ENCODE assay signal across 17 cellular contexts in the genomic region with DNA sequence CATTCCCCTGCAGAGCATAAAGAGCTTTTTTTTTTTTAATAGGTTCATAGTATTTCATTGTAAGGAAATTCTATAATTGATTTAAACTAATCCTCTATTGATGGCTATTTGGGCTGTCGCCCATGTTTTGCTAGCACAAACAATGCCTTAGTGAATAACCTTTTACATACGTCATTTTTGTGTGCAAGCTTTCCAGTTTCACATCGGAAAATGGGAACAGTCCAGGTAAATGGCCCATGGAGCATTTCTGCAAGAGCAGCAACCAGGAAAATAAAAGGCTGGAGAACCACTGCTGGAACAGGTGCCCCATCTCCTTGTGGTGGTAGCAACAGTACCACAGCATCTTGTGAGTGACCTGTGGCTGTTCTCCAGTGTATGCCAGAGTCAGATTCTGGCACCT. TPM values are rescaled to one million over a fixed set of nuclear protein-coding genes. Genes with fewer than 3 reads are reported as not detected.
DNase-seq lines count a peak whose midpoint lies in the region; ATAC-seq, FAIRE-seq and TF ChIP-seq lines count a peak whose summit lies in the region.
"Had no signal": no experiment of that assay in that cellular context is flagged by ENCODE, and none has a peak within 500 bp of the region (broad histone marks: within the 10 kb centered on the region; RNA-seq: fewer than 3 reads in every experiment).

No MANE protein-coding gene starts in this region.

- H3K36me3 ChIP-seq in RWPE2 (ENCODE audit: low read depth) (peaks cover 62% of the 10 kb centered on the region), keratinocyte (ENCODE audit: control insufficient read depth in 2 of 2, extremely low read depth in 1 of 2, insufficient read depth in 2 of 2, low read length in 2 of 2) (peaks cover 14 to 36% of the 10 kb centered on the region in 2 experiments), spleen (no peaks in the 10 kb centered on the region), breast epithelium (no peaks in the 10 kb centered on the region)
- H3K36me3 ChIP-seq: BE2C had no signal

- H3K18ac ChIP-seq in H9 (ENCODE audit: insufficient read length, low read depth, low read length), result no peak overlapping the region

- no peak for FAIRE-seq in keratinocyte (lab: Jason Lieb, UNC)
- FAIRE-seq: A204.1, GM19239 had no signal

- no peak overlapping the region for H3K56ac ChIP-seq in H9 (ENCODE audit: insufficient read length, low read depth, low read length)

- H2BK20ac ChIP-seq in H9 (ENCODE audit: low read depth, low read length, poor library complexity, severe bottlenecking), result no peak overlapping the region

- H3K9me3 ChIP-seq in H9 (ENCODE audit: control insufficient read depth, low read depth, low read length) (no peaks in the 10 kb centered on the region), RWPE2 (ENCODE audit: severe bottlenecking) (no peaks in the 10 kb centered on the region), keratinocyte (ENCODE audit: control insufficient read depth, low read depth, low read length) (no peaks in the 10 kb centered on the region), spleen (peaks cover 0 to 3% (median 0%) of the 10 kb centered on the region in 8 donors), breast epithelium (no peaks in the 10 kb centered on the region)
- H3K9me3 ChIP-seq: BE2C had no signal

- H3K36me3 Mint-ChIP-seq in H9 (ENCODE audit: insufficient read depth in 1 of 3, low read depth in 3 of 3) (peaks cover 0 to 39% (median 37%) of the 10 kb centered on the region in 3 experiments; a peak in 6 of 7 replicates), progenitor cell of endocrine pancreas (ENCODE audit: insufficient read depth) (peaks cover 20% of the 10 kb centered on the region)

- H3K4me1 ChIP-seq in H9 (ENCODE audit: insufficient read depth, low read length) (peaks cover 3% of the 10 kb centered on the region; the same call in 1 of the 2 replicates), RWPE2 (ENCODE audit: insufficient read depth, poor library complexity, severe bottlenecking) (peaks cover 45% of the 10 kb centered on the region), keratinocyte (ENCODE audit: control insufficient read depth, extremely low read depth, insufficient read depth, low read length) (peaks cover 33% of the 10 kb centered on the region), spleen (peaks cover 0 to 38% (median 16%) of the 10 kb centered on the region in 6 donors), breast epithelium (peaks cover 3 to 5% of the 10 kb centered on the region in 2 donors)
- H3K4me1 ChIP-seq: BE2C had no signal

- H3K9ac ChIP-seq in H9 (ENCODE audit: extremely low read depth, insufficient read length, low read length), result no peak overlapping the region
- no peak overlapping the region for H3K9ac ChIP-seq in keratinocyte (ENCODE audit: control insufficient read depth, extremely low read depth, insufficient read depth, low read length)
- H3K9ac ChIP-seq: GM23248 had no signal

- H3K27ac Mint-ChIP-seq in H9 (peak overlapping the region in 2 of 3 experiments; percentile 38 to 40; a peak in 1 of 7 replicates), progenitor cell of endocrine pancreas (peak overlapping the region; percentile 97)
- H3K27ac Mint-ChIP-seq: CD4-positive, alpha-beta T cell had no signal

- H3K27me3 Mint-ChIP-seq in H9 (ENCODE audit: low read depth) (no peaks in the 10 kb centered on the region), progenitor cell of endocrine pancreas (no peaks in the 10 kb centered on the region)
- H3K27me3 Mint-ChIP-seq: CD4-positive, alpha-beta T cell had no signal

- no peaks in the 10 kb centered on the region for H3K9me1 ChIP-seq in keratinocyte (ENCODE audit: control insufficient read depth, extremely low read depth, insufficient read depth, low read length)

- H3K9me3 Mint-ChIP-seq in H9 (no peaks in the 10 kb centered on the region), progenitor cell of endocrine pancreas (ENCODE audit: low read depth) (no peaks in the 10 kb centered on the region)
- H3K9me3 Mint-ChIP-seq: CD4-positive, alpha-beta T cell had no signal

- no peak overlapping the region for H3K4ac ChIP-seq in H9 (ENCODE audit: low read depth, low read length)

- no peaks in the 10 kb centered on the region for H3K27me3 ChIP-seq in H9 (ENCODE audit: insufficient read depth, low read length)
- no peaks in the 10 kb centered on the region for H3K27me3 ChIP-seq in RWPE2 (ENCODE audit: insufficient read depth, poor library complexity, severe bottlenecking)
- H3K27me3 ChIP-seq in keratinocyte (ENCODE audit: control insufficient read depth, extremely low read depth, insufficient read depth, low read length), result no peaks in the 10 kb centered on the region
- peaks cover 0 to 3% (median 0%) of the 10 kb centered on the region in 7 donors for H3K27me3 ChIP-seq in spleen (replicated peaks in 1 of 7)
- no peaks in the 10 kb centered on the region for H3K27me3 ChIP-seq in breast epithelium
- H3K27me3 ChIP-seq: BE2C had no signal

- dilution Hi-C loops in keratinocyte (cut with MboI; ENCODE audit: extremely low pct_ligation_motif_present, low sequenced_read_pairs), result no loop called here

- no peaks in the 10 kb centered on the region for H3K23me2 ChIP-seq in H9 (ENCODE audit: insufficient read length, low read depth, low read length, poor library complexity, severe bottlenecking)

- no peak overlapping the region for H2BK5ac ChIP-seq in H9 (ENCODE audit: insufficient read length, low read length)

- H2BK12ac ChIP-seq in H9 (ENCODE audit: insufficient read length, low read depth, low read length), result no peak overlapping the region

- intact Hi-C loops in spleen (cut with DNase I; ENCODE audit: low total_unique reads), result no loop called here
- intact Hi-C loops in breast epithelium (cut with DNase I; ENCODE audit: low total_unique reads), result no loop called here

- no peaks in the 10 kb centered on the region for H3K79me1 ChIP-seq in H9 (ENCODE audit: insufficient read depth, low read depth, low read length, poor library complexity, severe bottlenecking)

- H3K4me3 Mint-ChIP-seq in H9 (no peak overlapping the region), progenitor cell of endocrine pancreas (ENCODE audit: low read depth) (no peak overlapping the region)
- H3K4me3 Mint-ChIP-seq: CD4-positive, alpha-beta T cell had no signal

- no peak for ATAC-seq in RWPE2 (ENCODE audit: low read depth)

- no peak overlapping the region for H2BK15ac ChIP-seq in H9 (ENCODE audit: low read depth, low read length)

- no peak overlapping the region for H3K14ac ChIP-seq in H9 (ENCODE audit: insufficient read depth, low read length)

- H4K20me1 ChIP-seq in H9 (ENCODE audit: control insufficient read depth, insufficient read depth, insufficient read length) (no peaks in the 10 kb centered on the region), keratinocyte (ENCODE audit: control insufficient read depth, extremely low read depth, insufficient read depth, low read length) (peaks cover 11% of the 10 kb centered on the region)

- WGBS in H9 (ENCODE audit: extremely low coverage, insufficient read length, low lambda C conversion rate), result no CpG with 5 or more reads among the region's 3 CpGs
- WGBS in spleen, 5 donors, result 89 to 99% (median 97%) methylated on average over 3 of the region's 3 CpGs

- no peak overlapping the region for H3T11ph ChIP-seq in H9 (ENCODE audit: low read length)

- H3K4me2 ChIP-seq in H9 (ENCODE audit: insufficient read depth, insufficient read length, low read length) (no peak overlapping the region), keratinocyte (ENCODE audit: control insufficient read depth, extremely low read depth, insufficient read depth, low read depth, low read length) (no peak overlapping the region)

- no peak overlapping the region for H4K5ac ChIP-seq in H9 (ENCODE audit: insufficient read length, low read depth, low read length)

- no peak overlapping the region for H3K27ac ChIP-seq in H9 (ENCODE audit: insufficient read length, low read depth, low read length)
- H3K27ac ChIP-seq in RWPE2 (ENCODE audit: poor library complexity, severe bottlenecking), result peak overlapping the region; percentile 93
- peak overlapping the region; percentile 36 for H3K27ac ChIP-seq in keratinocyte (ENCODE audit: control insufficient read depth, insufficient read depth, low read length)
- no peak overlapping the region for H3K27ac ChIP-seq in spleen
- H3K27ac ChIP-seq in breast epithelium, result peak overlapping the region in 1 of 2 donors; percentile 50
- H3K27ac ChIP-seq: GM23248 had no signal

- H4K91ac ChIP-seq in H9 (ENCODE audit: insufficient read length, low read depth, low read length), result no peak overlapping the region

- H3K4me1 Mint-ChIP-seq in H9 (peaks cover 39 to 45% of the 10 kb centered on the region in 2 experiments), progenitor cell of endocrine pancreas (ENCODE audit: low read depth) (peaks cover 40% of the 10 kb centered on the region)

- H2AFZ ChIP-seq in H9 (ENCODE audit: low read length) (no peak overlapping the region), keratinocyte (ENCODE audit: control insufficient read depth, low read length) (no peak overlapping the region)
- H2AFZ ChIP-seq: GM23248 had no signal

- no peak overlapping the region for H4K8ac ChIP-seq in H9 (replicated peaks; ENCODE audit: insufficient read length, low read depth, low read length)

- TF ChIP-seq CTCF in H9 (conservative IDR thresholded peaks at IDR 0.05) (no peak), RWPE2 (IDR thresholded peaks at IDR 0.05; ENCODE audit: poor library complexity, severe bottlenecking) (no peak), keratinocyte (optimal IDR thresholded peaks at IDR 0.05 in 1 of 3, IDR thresholded peaks at IDR 0.05 in 1 of 3, conservative IDR thresholded peaks at IDR 0.05 in 1 of 3; ENCODE audit: extremely low read depth in 1 of 3, insufficient read depth in 2 of 3, low read length in 3 of 3) (no peak), progenitor cell of endocrine pancreas (IDR thresholded peaks at IDR 0.05; ENCODE audit: unreplicated experiment) (no peak), spleen (IDR thresholded peaks at IDR 0.05 in 8 of 11, conservative IDR thresholded peaks at IDR 0.05 in 3 of 11) (no peak), breast epithelium (IDR thresholded peaks at IDR 0.05) (no peak)

- H3K79me2 ChIP-seq in H9 (ENCODE audit: insufficient read depth, low read length), result no peaks in the 10 kb centered on the region
- H3K79me2 ChIP-seq in keratinocyte (ENCODE audit: control insufficient read depth, insufficient read depth, low read length), result peaks cover 69% of the 10 kb centered on the region

- H3K4me3 ChIP-seq in RWPE2 (ENCODE audit: severe bottlenecking) (no peak overlapping the region), keratinocyte (ENCODE audit: control insufficient read depth in 2 of 3, extremely low read depth in 1 of 3, insufficient read depth in 2 of 3, low read depth in 1 of 3, low read length in 3 of 3) (no peak overlapping the region), spleen (no peak overlapping the region), breast epithelium (no peak overlapping the region)
- H3K4me3 ChIP-seq: GM23248 had no signal

- TF ChIP-seq POLR2A in spleen (IDR thresholded peaks at IDR 0.05) (no peak), breast epithelium (IDR thresholded peaks at IDR 0.05) (no peak)

- no peak overlapping the region for H3K23ac ChIP-seq in H9 (ENCODE audit: insufficient read length, low read depth, low read length)

- no peak for DNase-seq in H9
- DNase-seq in RWPE2 (ENCODE audit: low spot score), result no peak
- no peak for DNase-seq in keratinocyte (ENCODE audit: low read depth, low spot score)
- no peak for DNase-seq in progenitor cell of endocrine pancreas (ENCODE audit: low spot score, unreplicated experiment)
- no peak for DNase-seq in NCI-H2227 (lab: John Stamatoyannopoulos, UW; ENCODE audit: unreplicated experiment)
- no peak for DNase-seq in spleen
- DNase-seq in GM19238 (ENCODE audit: insufficient read length, low spot score), result no peak
- no peak for DNase-seq in breast epithelium (ENCODE audit: low spot score in 2 of 2)
- DNase-seq: BE2C; CD4-positive, alpha-beta T cell; GF-D8; GM23248; HCEC 1CT; NCI-H226; NCI-H524 had no signal

- no peak overlapping the region for H2BK120ac ChIP-seq in H9 (ENCODE audit: low read depth, low read length, poor library complexity, severe bottlenecking)

- H2AK5ac ChIP-seq in H9 (ENCODE audit: insufficient read length, low read length), result no peak overlapping the region

RNA-seq across cellular contexts. Expression of a gene that starts 48.6 kb away (rescaled TPM):
- total RNA-seq in H9 (2021) (202 and 237 TPM in 2 replicates), progenitor cell of endocrine pancreas (545 and 586 TPM in 2 replicates), spleen (10 to 100 TPM in 6 of 7 donors, 1 to 10 TPM in 1; 9.2 to 35.9 (median 16.1) TPM), breast epithelium (100 to 1,000 TPM in 1 of 3 donors, 10 to 100 TPM in 1, under 1 TPM in 1; 0.16 to 127 (median 86.5) TPM)
- polyA plus RNA-seq in keratinocyte (247 to 378 TPM (median 285 TPM) in 3 replicates), spleen (1 to 10 TPM; 5.2 to 6.9 (median 5.4) TPM)
- polyA plus RNA-seq in keratinocyte (2011; ENCODE audit: low read depth), result 235 TPM
- polyA plus RNA-seq in keratinocyte (2011; cell fraction: cytosol; rRNA removed), result 72.2 and 103 TPM in 2 replicates
- 746 and 761 TPM in 2 replicates for polyA plus RNA-seq in keratinocyte (2011; cell fraction: nucleus; rRNA removed)
- 259 and 286 TPM in 2 replicates for polyA plus RNA-seq in keratinocyte (2012; ENCODE audit: low replicate concordance)
- 372 to 655 TPM (median 505 TPM) in 3 replicates for polyA minus RNA-seq in keratinocyte
- polyA minus RNA-seq in keratinocyte (2011; cell fraction: cytosol; rRNA and poly(A)+ RNA removed), result 399 TPM
- 732 and 1,291 TPM in 2 replicates for polyA minus RNA-seq in keratinocyte (2011; cell fraction: nucleus; rRNA and poly(A)+ RNA removed)
- total RNA-seq: GM23248 had no signal

RNA-seq across cellular contexts. Expression of a gene that starts 57.6 kb away (rescaled TPM):
- 12.0 and 12.5 TPM in 2 replicates for total RNA-seq in H9 (2021)
- 9.4 to 13.1 TPM (median 13.0 TPM) in 3 replicates for polyA plus RNA-seq in keratinocyte
- 6.4 TPM for polyA plus RNA-seq in keratinocyte (2011; ENCODE audit: low read depth)
- 6.5 and 9.4 TPM in 2 replicates for polyA plus RNA-seq in keratinocyte (2011; cell fraction: cytosol; rRNA removed)
- polyA plus RNA-seq in keratinocyte (2011; cell fraction: nucleus; rRNA removed), result 13.4 and 14.3 TPM in 2 replicates
- polyA plus RNA-seq in keratinocyte (2012; ENCODE audit: low replicate concordance), result 5.4 and 11.6 TPM in 2 replicates
- polyA minus RNA-seq in keratinocyte, result 51.2 to 113 TPM (median 56.7 TPM) in 3 replicates
- 9.4 TPM for polyA minus RNA-seq in keratinocyte (2011; cell fraction: cytosol; rRNA and poly(A)+ RNA removed)
- 31.1 and 79.9 TPM in 2 replicates for polyA minus RNA-seq in keratinocyte (2011; cell fraction: nucleus; rRNA and poly(A)+ RNA removed)
- total RNA-seq in progenitor cell of endocrine pancreas, result 14.1 and 14.8 TPM in 2 replicates
- total RNA-seq in spleen, result 10 to 100 TPM; 17.1 to 35.2 (median 26.9) TPM
- polyA plus RNA-seq in spleen, result 1 to 10 TPM; 1.9 to 4.1 (median 3.6) TPM
- total RNA-seq in breast epithelium, result 10 to 100 TPM; 13.4 to 26.1 (median 24.6) TPM

Comparison
In these comparisons a context has a peak if more than half of its experiments do, and no peak if none do; other contexts are left out.
1. H3K27ac ChIP-seq: peak in RWPE2 (single experiment) and keratinocyte (single experiment); none in H9 (single experiment) and spleen (0 of 8).